ENCODE assay signal across 26 cellular contexts in the genomic region with DNA sequence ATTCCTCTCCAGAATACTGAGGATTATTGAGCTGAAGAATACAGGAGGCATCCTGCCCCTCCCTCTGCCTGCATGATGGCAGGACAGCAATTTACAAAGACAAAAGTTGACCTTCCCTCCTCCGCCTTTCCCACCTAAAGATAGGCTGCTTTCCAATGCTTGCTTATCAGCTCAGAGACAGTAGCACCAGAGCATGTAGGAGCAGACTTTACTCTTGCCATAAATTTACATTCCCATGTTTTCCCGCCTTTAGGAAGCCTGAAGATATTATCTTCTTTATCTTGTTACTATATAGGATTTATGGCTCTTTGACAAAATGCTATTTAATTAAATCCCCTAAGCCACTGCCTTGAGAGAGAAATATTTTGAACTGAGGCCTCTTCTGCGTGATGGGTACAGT.
"Had no signal": no experiment of that assay in that cellular context is flagged by ENCODE, and none has a peak within 500 bp of the region (broad histone marks: within the 10 kb centered on the region; RNA-seq: fewer than 3 reads in every experiment).

No MANE protein-coding gene starts in this region.

- H3K27ac ChIP-seq: ascending aorta, body of pancreas, Peyer's patch, RWPE1, SJSA1 had no signal

- H3K4me1 Mint-ChIP-seq: activated B cell treated with CpG ODN at 0.5 μM for 24 hours; activated naive CD8-positive, alpha-beta T cell treated with anti-CD3 and anti-CD28 coated beads, Interleukin-2, amount 50 U/mL, for 24 hours had no signal

- DNase-seq: activated B cell treated with CpG ODN at 0.5 μM for 24 hours; activated CD4-positive, alpha-beta memory T cell treated with anti-CD3 and anti-CD28 coated beads for 36 hours; activated CD4-positive, alpha-beta T cell treated with anti-CD3 and anti-CD28 coated beads, Interleukin-2, amount 10 ng/mL, durations not matched to agents 7 days and 5 days; activated CD8-positive, alpha-beta memory T cell treated with anti-CD3 and anti-CD28 coated beads for 24 hours; activated effector memory CD4-positive, alpha-beta T cell treated with anti-CD3 and anti-CD28 coated beads, Interleukin-2, amount 50 U/mL, for 16 hours; activated naive CD4-positive, alpha-beta T cell treated with Interleukin-2 at 50 U/mL for 16 hours; activated naive CD8-positive, alpha-beta T cell treated with anti-CD3 and anti-CD28 coated beads, Interleukin-2, amount 50 U/mL, for 24 hours; activated T-cell treated with anti-CD3 and anti-CD28 coated beads, Interleukin-2, amount 50 U/mL, for 4 hours; amniotic stem cell; body of pancreas; central memory CD4-positive, alpha-beta T cell; Kasumi-1; KBM-7; NCI-H1694; NCI-H2029; NCI-H446 treated with DMSO at 0.1 percent for 48 hours; NCI-H524 treated with DMSO at 0.1 percent for 48 hours; NCI-H774; NK-92 treated with Interleukin-12 subunit alpha and Interleukin-12 subunit beta, amount 100 ng/mL, for 24 hours; Peyer's patch; Right ventricle myocardium superior had no signal

- H3K9me3 Mint-ChIP-seq: activated B cell treated with CpG ODN at 0.5 μM for 24 hours; activated CD4-positive, alpha-beta memory T cell treated with anti-CD3 and anti-CD28 coated beads for 36 hours; activated CD4-positive, alpha-beta T cell treated with anti-CD3 and anti-CD28 coated beads, Interleukin-2, amount 10 ng/mL, durations not matched to agents 7 days and 5 days; activated naive CD4-positive, alpha-beta T cell treated with anti-CD3 and anti-CD28 coated beads, Interleukin-2, amount 50 U/mL, for 72 hours; activated naive CD8-positive, alpha-beta T cell treated with anti-CD3 and anti-CD28 coated beads, Interleukin-2, amount 50 U/mL, for 24 hours; activated T-cell treated with anti-CD3 and anti-CD28 coated beads, Interleukin-2, amount 50 U/mL, for 4 hours; T-helper 1 cell treated with Interleukin-12 subunit alpha and Interleukin-12 subunit beta and Interleukin-4 antibody, amounts not matched to agents 30 μg/mL and 1 μg/mL, for 36 hours had no signal

- H3K4me1 ChIP-seq: ascending aorta, body of pancreas, Peyer's patch, SJSA1 had no signal

- H3K27me3 Mint-ChIP-seq: activated CD4-positive, alpha-beta T cell treated with anti-CD3 and anti-CD28 coated beads, Interleukin-2, amount 10 ng/mL, durations not matched to agents 7 days and 5 days had no signal

- H3K27ac Mint-ChIP-seq: activated B cell treated with CpG ODN at 0.5 μM for 24 hours; activated CD4-positive, alpha-beta memory T cell treated with anti-CD3 and anti-CD28 coated beads for 36 hours; activated CD4-positive, alpha-beta T cell treated with anti-CD3 and anti-CD28 coated beads, Interleukin-2, amount 10 ng/mL, durations not matched to agents 7 days and 5 days; activated naive CD4-positive, alpha-beta T cell treated with anti-CD3 and anti-CD28 coated beads, Interleukin-2, amount 50 U/mL, for 72 hours; activated naive CD8-positive, alpha-beta T cell treated with anti-CD3 and anti-CD28 coated beads, Interleukin-2, amount 50 U/mL, for 24 hours; T-helper 1 cell treated with Interleukin-12 subunit alpha and Interleukin-12 subunit beta and Interleukin-4 antibody, amounts not matched to agents 30 μg/mL and 1 μg/mL, for 36 hours had no signal

- H3K36me3 ChIP-seq: ascending aorta, Peyer's patch, SJSA1 had no signal

- H3K4me3 ChIP-seq: ascending aorta, body of pancreas, Peyer's patch, SJSA1 had no signal

- H3K36me3 Mint-ChIP-seq: activated CD4-positive, alpha-beta memory T cell treated with anti-CD3 and anti-CD28 coated beads for 36 hours; activated naive CD4-positive, alpha-beta T cell treated with anti-CD3 and anti-CD28 coated beads, Interleukin-2, amount 50 U/mL, for 72 hours had no signal

- H3K27me3 ChIP-seq: ascending aorta, body of pancreas, Peyer's patch, SJSA1 had no signal

- H3K9me3 ChIP-seq: ascending aorta, body of pancreas, Peyer's patch, SJSA1 had no signal

- H3K4me3 Mint-ChIP-seq: activated B cell treated with CpG ODN at 0.5 μM for 24 hours; activated CD4-positive, alpha-beta memory T cell treated with anti-CD3 and anti-CD28 coated beads for 36 hours; activated CD4-positive, alpha-beta T cell treated with anti-CD3 and anti-CD28 coated beads, Interleukin-2, amount 10 ng/mL, durations not matched to agents 7 days and 5 days; activated naive CD8-positive, alpha-beta T cell treated with anti-CD3 and anti-CD28 coated beads, Interleukin-2, amount 50 U/mL, for 24 hours; activated T-cell treated with anti-CD3 and anti-CD28 coated beads, Interleukin-2, amount 50 U/mL, for 4 hours; T-helper 1 cell treated with Interleukin-12 subunit alpha and Interleukin-12 subunit beta and Interleukin-4 antibody, amounts not matched to agents 30 μg/mL and 1 μg/mL, for 36 hours had no signal

- ATAC-seq: activated naive CD4-positive, alpha-beta T cell treated with anti-CD3 and anti-CD28 coated beads, Interleukin-2, amount 50 U/mL, for 72 hours; activated naive CD8-positive, alpha-beta T cell treated with anti-CD3 and anti-CD28 coated beads, Interleukin-2, amount 50 U/mL, for 24 hours; activated T-cell treated with anti-CD3 and anti-CD28 coated beads, Interleukin-2, amount 50 U/mL, for 4 hours; body of pancreas had no signal
